ENCODE assay signal across 22 cellular contexts in genomic region chr15:55106155-55106554, GRCh38.
DNase-seq lines count a peak whose midpoint lies in the region; ATAC-seq and TF ChIP-seq lines count a peak whose summit lies in the region.
"Had no signal": no experiment of that assay in that cellular context is flagged by ENCODE, and none has a peak within 500 bp of the region (broad histone marks: within the 10 kb centered on the region; RNA-seq: fewer than 3 reads in every experiment).

No MANE protein-coding gene starts in this region.

- intact Hi-C loops in activated T-helper 1 cell treated with anti-CD3 and anti-CD28 coated beads, Interleukin-12 subunit alpha, Interleukin-12 subunit beta, Interleukin-2, Interleukin-4 antibody, amounts not matched to agents 30 ng/mL and 10 ng/mL and 1 ng/mL, durations not matched to agents 14 hours and 24 hours and 36 hours (cut with micrococcal nuclease), result loop anchor here (10.0 kb wide), 1 partner anchor 1021 kb away; no protein-coding TSS in a partner anchor

- no peak overlapping the region for H3K4me3 ChIP-seq in fibroblast of mammary gland (ENCODE audit: control insufficient read depth, low read depth, low read length)
- H3K4me3 ChIP-seq: BLaER1, MG63, PC-9 had no signal

- H3K9me3 Mint-ChIP-seq in activated T-helper 1 cell treated with anti-CD3 and anti-CD28 coated beads, Interleukin-12 subunit alpha, Interleukin-12 subunit beta, Interleukin-2, Interleukin-4 antibody, amounts not matched to agents 30 ng/mL and 10 ng/mL and 1 ng/mL, durations not matched to agents 14 hours and 24 hours and 36 hours, result no peaks in the 10 kb centered on the region

- no peak for ATAC-seq in HG03354 (IDR thresholded peaks at IDR 0.05; ENCODE audit: poor library complexity, severe bottlenecking, unreplicated experiment)

- DNase-seq in HT1080 (ENCODE audit: low read depth) (peak; percentile 10), MV-4-11 (lab: John Stamatoyannopoulos, UW) (peak; percentile 56), amniotic epithelial cell (ENCODE audit: low read depth) (peak; percentile 1), fibroblast of mammary gland (ENCODE audit: low read depth) (peak; percentile 29), amniotic stem cell (lab: John Stamatoyannopoulos, UW) (no peak)
- no peak for DNase-seq in activated T-helper 1 cell treated with anti-CD3 and anti-CD28 coated beads, Interleukin-12 subunit alpha, Interleukin-12 subunit beta, Interleukin-2, Interleukin-4 antibody, amounts not matched to agents 30 ng/mL and 10 ng/mL and 1 ng/mL, durations not matched to agents 14 hours and 24 hours and 36 hours (ENCODE audit: low spot score)
- DNase-seq: CD4-positive, CD25-positive, alpha-beta regulatory T cell; DMS153; DND-41; KBM-7; MG63; NCI-H1105 treated with DMSO at 0.1 percent for 48 hours; NCI-H146; NCI-H1930; NCI-H2107; NCI-H748 treated with DMSO at 0.1 percent for 48 hours; NK-92 treated with Interleukin-12 subunit alpha and Interleukin-12 subunit beta, amount 100 ng/mL, for 24 hours; PC-9; Right ventricle myocardium superior; RPMI8226 had no signal

- TF ChIP-seq CTCF in fibroblast of mammary gland (conservative IDR thresholded peaks at IDR 0.05; ENCODE audit: control insufficient read depth, insufficient read depth, low read depth, low read length), result no peak

- no peaks in the 10 kb centered on the region for H3K36me3 Mint-ChIP-seq in activated T-helper 1 cell treated with anti-CD3 and anti-CD28 coated beads, Interleukin-12 subunit alpha, Interleukin-12 subunit beta, Interleukin-2, Interleukin-4 antibody, amounts not matched to agents 30 ng/mL and 10 ng/mL and 1 ng/mL, durations not matched to agents 14 hours and 24 hours and 36 hours (ENCODE audit: low read depth)
- H3K36me3 Mint-ChIP-seq: CD4-positive, CD25-positive, alpha-beta regulatory T cell had no signal

- no peak overlapping the region for H3K4me3 Mint-ChIP-seq in activated T-helper 1 cell treated with anti-CD3 and anti-CD28 coated beads, Interleukin-12 subunit alpha, Interleukin-12 subunit beta, Interleukin-2, Interleukin-4 antibody, amounts not matched to agents 30 ng/mL and 10 ng/mL and 1 ng/mL, durations not matched to agents 14 hours and 24 hours and 36 hours
- H3K4me3 Mint-ChIP-seq: CD4-positive, CD25-positive, alpha-beta regulatory T cell had no signal

- H3K27ac Mint-ChIP-seq in activated T-helper 1 cell treated with anti-CD3 and anti-CD28 coated beads, Interleukin-12 subunit alpha, Interleukin-12 subunit beta, Interleukin-2, Interleukin-4 antibody, amounts not matched to agents 30 ng/mL and 10 ng/mL and 1 ng/mL, durations not matched to agents 14 hours and 24 hours and 36 hours, result no peak overlapping the region
- H3K27ac Mint-ChIP-seq: CD4-positive, CD25-positive, alpha-beta regulatory T cell had no signal

- peaks cover 10% of the 10 kb centered on the region for H3K27me3 Mint-ChIP-seq in activated T-helper 1 cell treated with anti-CD3 and anti-CD28 coated beads, Interleukin-12 subunit alpha, Interleukin-12 subunit beta, Interleukin-2, Interleukin-4 antibody, amounts not matched to agents 30 ng/mL and 10 ng/mL and 1 ng/mL, durations not matched to agents 14 hours and 24 hours and 36 hours (ENCODE audit: insufficient read depth)

- H3K4me1 Mint-ChIP-seq in activated T-helper 1 cell treated with anti-CD3 and anti-CD28 coated beads, Interleukin-12 subunit alpha, Interleukin-12 subunit beta, Interleukin-2, Interleukin-4 antibody, amounts not matched to agents 30 ng/mL and 10 ng/mL and 1 ng/mL, durations not matched to agents 14 hours and 24 hours and 36 hours (ENCODE audit: low read depth), result no peaks in the 10 kb centered on the region
- H3K4me1 Mint-ChIP-seq: CD4-positive, CD25-positive, alpha-beta regulatory T cell had no signal

Comparison
In these comparisons a context has a peak if more than half of its experiments do, and no peak if none do; other contexts are left out.
1. DNase-seq: peak in HT1080 (single experiment), MV-4-11 (single experiment), amniotic epithelial cell (single experiment) and fibroblast of mammary gland (single experiment); none in amniotic stem cell (single experiment) and activated T-helper 1 cell treated with anti-CD3 and anti-CD28 coated beads, Interleukin-12 subunit alpha, Interleukin-12 subunit beta, Interleukin-2, Interleukin-4 antibody, amounts not matched to agents 30 ng/mL and 10 ng/mL and 1 ng/mL, durations not matched to agents 14 hours and 24 hours and 36 hours (single experiment).